ENCODE assay signal across 11 cellular contexts in the genomic region with DNA sequence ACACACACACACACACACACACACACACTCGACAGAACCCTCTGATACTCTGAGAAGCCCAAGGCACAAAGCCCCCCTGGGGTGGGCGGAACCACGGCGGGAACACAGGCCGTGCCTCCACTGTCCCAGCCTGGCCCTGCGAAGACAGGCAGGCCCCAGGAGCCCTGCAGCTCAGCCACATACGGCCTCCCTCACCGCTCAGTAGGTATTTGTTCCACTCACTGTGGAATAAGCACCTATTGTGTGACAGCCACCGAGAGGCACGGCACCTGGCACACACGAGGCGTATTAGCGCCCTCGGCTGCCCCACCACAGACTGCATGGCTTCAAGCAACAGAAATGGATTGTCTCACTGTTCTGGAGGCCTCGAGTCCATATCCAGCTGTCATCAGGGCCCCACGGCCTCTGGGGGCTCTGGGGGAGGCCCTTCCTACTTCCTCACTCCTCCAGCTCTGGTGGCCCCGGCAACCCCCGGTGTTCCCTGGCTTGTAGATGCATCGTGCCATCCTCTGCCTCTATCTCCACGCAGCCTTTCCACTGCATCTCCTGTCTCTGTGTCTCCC.
DNase-seq lines count a peak whose midpoint lies in the region; ATAC-seq and TF ChIP-seq lines count a peak whose summit lies in the region.
"Had no signal": no experiment of that assay in that cellular context is flagged by ENCODE, and none has a peak within 500 bp of the region (broad histone marks: within the 10 kb centered on the region; RNA-seq: fewer than 3 reads in every experiment).

No MANE protein-coding gene starts in this region.

- WGBS in mesodermal cell (ENCODE audit: insufficient coverage in 2 of 2), 2 experiments, result 68 to 69% methylated on average over 19 to 20 of the region's 20 CpGs
- 77 to 81% methylated on average over 5 to 18 of the region's 20 CpGs for WGBS in upper lobe of left lung, 2 donors

- ATAC-seq in upper lobe of left lung (ENCODE audit: low FRiP score in 2 of 2), result no peak

- H3K4me3 ChIP-seq in cardiac muscle cell, result no peak overlapping the region
- no peak overlapping the region for H3K4me3 ChIP-seq in brain microvascular endothelial cell (ENCODE audit: low read depth, low read length)
- H3K4me3 ChIP-seq in mesodermal cell (ENCODE audit: extremely low read depth, insufficient read depth, low read length, poor library complexity, severe bottlenecking), result no peak overlapping the region
- H3K4me3 ChIP-seq in upper lobe of left lung, result no peak overlapping the region
- H3K4me3 ChIP-seq: thoracic aorta had no signal

- TF ChIP-seq POLR2A in upper lobe of left lung (IDR thresholded peaks at IDR 0.05), result no peak

- H3K27ac ChIP-seq in cardiac muscle cell (peak overlapping the region; percentile 95), brain microvascular endothelial cell (peak overlapping the region; percentile 7), mesodermal cell (ENCODE audit: low read depth, low read length, severe bottlenecking) (peak overlapping the region; percentile 75), upper lobe of left lung (peak overlapping the region; percentile 22 to 66 (median 54))

- H3K27me3 ChIP-seq in cardiac muscle cell, result no peaks in the 10 kb centered on the region
- H3K27me3 ChIP-seq in brain microvascular endothelial cell (replicated peaks), result no peaks in the 10 kb centered on the region
- no peaks in the 10 kb centered on the region for H3K27me3 ChIP-seq in upper lobe of left lung

- DNase-seq in cardiac muscle cell (ENCODE audit: low read depth in 1 of 2, low spot score in 1 of 2) (no peak), cardiac septum (ENCODE audit: low spot score) (no peak), brain microvascular endothelial cell (no peak), upper lobe of left lung (no peak), NCI-H510A treated with DMSO at 0.1 percent for 48 hours (lab: John Stamatoyannopoulos, UW) (no peak), NCI-H2081 treated with DMSO at 0.1 percent for 48 hours (lab: John Stamatoyannopoulos, UW) (no peak), HPDE6-E6E7 (ENCODE audit: extremely low spot score) (no peak)
- DNase-seq: activated CD8-positive, alpha-beta memory T cell treated with anti-CD3 and anti-CD28 coated beads, Interleukin-2, amount 50 U/mL, for 4 hours; DMS53 had no signal

- no peak for TF ChIP-seq EP300 in upper lobe of left lung (IDR thresholded peaks at IDR 0.05)

- in situ Hi-C loops in brain microvascular endothelial cell (cut with HindIII; ENCODE audit: low pct_ligation_motif_present, low sequenced_read_pairs), result no loop called here

- TF ChIP-seq CTCF in cardiac muscle cell (IDR thresholded peaks at IDR 0.05; ENCODE audit: low read depth, low read length) (no peak), brain microvascular endothelial cell (IDR thresholded peaks at IDR 0.05; ENCODE audit: low read depth, low read length, missing control alignments) (no peak), upper lobe of left lung (IDR thresholded peaks at IDR 0.05) (no peak)

- intact Hi-C loops in cardiac septum (cut with DNase I), result no loop called here

- H3K9me3 ChIP-seq in cardiac muscle cell (ENCODE audit: low read depth) (no peaks in the 10 kb centered on the region), mesodermal cell (ENCODE audit: control insufficient read depth, low read length) (no peaks in the 10 kb centered on the region), upper lobe of left lung (no peaks in the 10 kb centered on the region)
- H3K9me3 ChIP-seq: thoracic aorta had no signal

- peaks cover 43% of the 10 kb centered on the region for H3K4me1 ChIP-seq in cardiac muscle cell (ENCODE audit: low read depth)
- peaks cover 51% of the 10 kb centered on the region for H3K4me1 ChIP-seq in mesodermal cell (ENCODE audit: control insufficient read depth, insufficient read depth, low read length, poor library complexity, severe bottlenecking)
- H3K4me1 ChIP-seq in upper lobe of left lung, result peaks cover 58 to 82% (median 65%) of the 10 kb centered on the region in 4 donors

- H3K36me3 ChIP-seq in cardiac muscle cell (no peaks in the 10 kb centered on the region), brain microvascular endothelial cell (replicated peaks) (no peaks in the 10 kb centered on the region), mesodermal cell (ENCODE audit: control insufficient read depth, insufficient read depth, low read length) (peaks cover 9% of the 10 kb centered on the region), upper lobe of left lung (no peaks in the 10 kb centered on the region)
- H3K36me3 ChIP-seq: thoracic aorta had no signal

Comparison
In these comparisons a context has a peak if more than half of its experiments do, and no peak if none do; other contexts are left out.
1. H3K27ac ChIP-seq: peak in every context shown above with its lines; median percentile 95 in cardiac muscle cell; 75 in mesodermal cell; 54 in upper lobe of left lung; 7 in brain microvascular endothelial cell.